ENCODE assay signal across 1 cellular context in the genomic region with DNA sequence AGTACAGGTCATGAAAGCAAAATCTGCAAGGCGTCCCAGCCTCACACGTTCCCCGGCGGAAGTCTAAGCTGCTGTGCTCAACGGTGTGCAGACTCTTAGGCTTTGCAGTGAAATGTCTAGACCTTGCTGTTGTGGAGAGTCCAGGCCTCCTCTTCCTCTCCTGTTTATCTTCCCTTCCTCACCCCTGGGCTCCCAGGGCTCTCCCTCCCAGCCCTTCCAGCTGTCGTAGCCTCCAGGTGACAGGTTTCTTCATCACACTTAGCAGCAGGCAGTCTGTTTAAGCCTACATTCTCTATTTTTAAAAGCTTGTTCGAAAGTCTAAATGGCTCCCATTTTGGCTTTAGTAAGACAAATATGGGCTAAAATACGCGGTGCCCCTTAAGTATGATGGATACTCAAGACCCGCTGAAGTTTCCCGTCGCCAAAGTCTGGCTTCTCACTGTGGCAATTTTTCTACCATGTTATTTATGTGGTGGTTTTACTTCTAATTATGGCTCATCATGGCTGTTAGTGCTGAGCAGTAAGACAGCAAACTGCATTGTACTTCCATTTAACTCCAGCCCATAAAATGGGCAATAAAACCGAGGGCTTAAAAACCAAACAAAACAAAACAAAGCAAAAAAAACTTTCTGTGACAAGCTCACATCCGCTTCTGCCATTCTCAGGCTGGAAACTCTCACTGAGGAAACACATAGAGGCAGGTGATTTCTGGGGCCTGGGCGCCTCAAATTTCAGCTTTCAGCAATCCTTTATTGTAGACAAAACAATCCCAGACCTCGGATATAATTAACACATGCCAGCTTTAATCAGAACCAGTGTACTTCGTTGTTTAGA.
TF ChIP-seq lines count a peak whose summit lies in the region.

No MANE protein-coding gene starts in this region.

TF ChIP-seq in HEK293, 187 proteins besides CTCF, POLR2A, EP300 and RAD21 (continued from another document):
- TF ChIP-seq, protein P1, sequence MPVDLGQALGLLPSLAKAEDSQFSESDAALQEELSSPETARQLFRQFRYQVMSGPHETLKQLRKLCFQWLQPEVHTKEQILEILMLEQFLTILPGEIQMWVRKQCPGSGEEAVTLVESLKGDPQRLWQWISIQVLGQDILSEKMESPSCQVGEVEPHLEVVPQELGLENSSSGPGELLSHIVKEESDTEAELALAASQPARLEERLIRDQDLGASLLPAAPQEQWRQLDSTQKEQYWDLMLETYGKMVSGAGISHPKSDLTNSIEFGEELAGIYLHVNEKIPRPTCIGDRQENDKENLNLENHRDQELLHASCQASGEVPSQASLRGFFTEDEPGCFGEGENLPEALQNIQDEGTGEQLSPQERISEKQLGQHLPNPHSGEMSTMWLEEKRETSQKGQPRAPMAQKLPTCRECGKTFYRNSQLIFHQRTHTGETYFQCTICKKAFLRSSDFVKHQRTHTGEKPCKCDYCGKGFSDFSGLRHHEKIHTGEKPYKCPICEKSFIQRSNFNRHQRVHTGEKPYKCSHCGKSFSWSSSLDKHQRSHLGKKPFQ (tag by site-specific recombination; IDR thresholded peaks at IDR 0.05): peak; percentile 69; the same call in 1 of the 2 replicates
- TF ChIP-seq GLI2 (tag by site-specific recombination; IDR thresholded peaks at IDR 0.05; ENCODE audit: borderline replicate concordance, low read depth): peak; percentile 85; the same call in 1 of the 2 replicates
- TF ChIP-seq ZNF843 (tag by site-specific recombination; IDR thresholded peaks at IDR 0.05): peak; percentile 97
- TF ChIP-seq ZNF747 (tag by site-specific recombination; IDR thresholded peaks at IDR 0.05): no peak
- TF ChIP-seq ZNF394 (tag by site-specific recombination; IDR thresholded peaks at IDR 0.05; ENCODE audit: borderline replicate concordance): peak; percentile 20; the same call in 1 of the 2 replicates
- peak; percentile 100 for TF ChIP-seq FEZF1 (tag by site-specific recombination; IDR thresholded peaks at IDR 0.05)
- TF ChIP-seq, protein P2, sequence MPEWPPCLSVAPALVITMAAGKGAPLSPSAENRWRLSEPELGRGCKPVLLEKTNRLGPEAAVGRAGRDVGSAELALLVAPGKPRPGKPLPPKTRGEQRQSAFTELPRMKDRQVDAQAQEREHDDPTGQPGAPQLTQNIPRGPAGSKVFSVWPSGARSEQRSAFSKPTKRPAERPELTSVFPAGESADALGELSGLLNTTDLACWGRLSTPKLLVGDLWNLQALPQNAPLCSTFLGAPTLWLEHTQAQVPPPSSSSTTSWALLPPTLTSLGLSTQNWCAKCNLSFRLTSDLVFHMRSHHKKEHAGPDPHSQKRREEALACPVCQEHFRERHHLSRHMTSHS (tag by site-specific recombination; IDR thresholded peaks at IDR 0.05): 0 out of 2 replicates have a peak, but pooled peaks have one; percentile 75
- TF ChIP-seq ZNF19 (tag by site-specific recombination; IDR thresholded peaks at IDR 0.05; ENCODE audit: low read depth): no peak
- TF ChIP-seq, protein P3, sequence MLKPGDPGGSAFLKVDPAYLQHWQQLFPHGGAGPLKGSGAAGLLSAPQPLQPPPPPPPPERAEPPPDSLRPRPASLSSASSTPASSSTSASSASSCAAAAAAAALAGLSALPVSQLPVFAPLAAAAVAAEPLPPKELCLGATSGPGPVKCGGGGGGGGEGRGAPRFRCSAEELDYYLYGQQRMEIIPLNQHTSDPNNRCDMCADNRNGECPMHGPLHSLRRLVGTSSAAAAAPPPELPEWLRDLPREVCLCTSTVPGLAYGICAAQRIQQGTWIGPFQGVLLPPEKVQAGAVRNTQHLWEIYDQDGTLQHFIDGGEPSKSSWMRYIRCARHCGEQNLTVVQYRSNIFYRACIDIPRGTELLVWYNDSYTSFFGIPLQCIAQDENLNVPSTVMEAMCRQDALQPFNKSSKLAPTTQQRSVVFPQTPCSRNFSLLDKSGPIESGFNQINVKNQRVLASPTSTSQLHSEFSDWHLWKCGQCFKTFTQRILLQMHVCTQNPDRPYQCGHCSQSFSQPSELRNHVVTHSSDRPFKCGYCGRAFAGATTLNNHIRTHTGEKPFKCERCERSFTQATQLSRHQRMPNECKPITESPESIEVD (tag by site-specific recombination; IDR thresholded peaks at IDR 0.05): peak; percentile 100
- TF ChIP-seq, protein P4, sequence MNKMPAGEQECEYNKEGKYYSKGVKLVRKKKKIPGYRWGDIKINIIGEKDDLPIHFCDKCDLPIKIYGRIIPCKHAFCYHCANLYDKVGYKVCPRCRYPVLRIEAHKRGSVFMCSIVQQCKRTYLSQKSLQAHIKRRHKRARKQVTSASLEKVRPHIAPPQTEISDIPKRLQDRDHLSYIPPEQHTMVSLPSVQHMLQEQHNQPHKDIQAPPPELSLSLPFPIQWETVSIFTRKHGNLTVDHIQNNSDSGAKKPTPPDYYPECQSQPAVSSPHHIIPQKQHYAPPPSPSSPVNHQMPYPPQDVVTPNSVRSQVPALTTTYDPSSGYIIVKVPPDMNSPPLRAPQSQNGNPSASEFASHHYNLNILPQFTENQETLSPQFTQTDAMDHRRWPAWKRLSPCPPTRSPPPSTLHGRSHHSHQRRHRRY (tag by site-specific recombination; IDR thresholded peaks at IDR 0.05): 0 out of 2 replicates have a peak, but pooled peaks have one; percentile 33
- TF ChIP-seq OSR2 (tag by site-specific recombination; IDR thresholded peaks at IDR 0.05): peak; percentile 96
- peak; percentile 33; the same call in 1 of the 2 replicates for TF ChIP-seq KLF16 (tag by site-specific recombination; IDR thresholded peaks at IDR 0.05)
- peak; percentile 84 for TF ChIP-seq ZIC2 (tag by site-specific recombination; IDR thresholded peaks at IDR 0.05)
- TF ChIP-seq ZNF341 (tag by site-specific recombination; IDR thresholded peaks at IDR 0.05; ENCODE audit: low read depth): peak; percentile 43
- no peak for TF ChIP-seq ZNF121 (tag by site-specific recombination; IDR thresholded peaks at IDR 0.05)
- TF ChIP-seq ZNF596 (tag by site-specific recombination; IDR thresholded peaks at IDR 0.05): peak; percentile 66; the same call in 1 of the 2 replicates
- TF ChIP-seq ZNF610 (tag by site-specific recombination; IDR thresholded peaks at IDR 0.05; ENCODE audit: borderline replicate concordance): peak; percentile 78
- peak; percentile 81 for TF ChIP-seq ZBTB8A (tag by site-specific recombination; IDR thresholded peaks at IDR 0.05)
- TF ChIP-seq, protein P5, sequence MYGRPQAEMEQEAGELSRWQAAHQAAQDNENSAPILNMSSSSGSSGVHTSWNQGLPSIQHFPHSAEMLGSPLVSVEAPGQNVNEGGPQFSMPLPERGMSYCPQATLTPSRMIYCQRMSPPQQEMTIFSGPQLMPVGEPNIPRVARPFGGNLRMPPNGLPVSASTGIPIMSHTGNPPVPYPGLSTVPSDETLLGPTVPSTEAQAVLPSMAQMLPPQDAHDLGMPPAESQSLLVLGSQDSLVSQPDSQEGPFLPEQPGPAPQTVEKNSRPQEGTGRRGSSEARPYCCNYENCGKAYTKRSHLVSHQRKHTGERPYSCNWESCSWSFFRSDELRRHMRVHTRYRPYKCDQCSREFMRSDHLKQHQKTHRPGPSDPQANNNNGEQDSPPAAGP (tag by site-specific recombination; IDR thresholded peaks at IDR 0.05): no peak
- no peak for TF ChIP-seq ZNF560 (tag by site-specific recombination; IDR thresholded peaks at IDR 0.05; ENCODE audit: borderline replicate concordance)
- TF ChIP-seq ZEB2 (tag by site-specific recombination; IDR thresholded peaks at IDR 0.05): peak; percentile 74; the same call in 1 of the 2 replicates
- TF ChIP-seq, protein P6, sequence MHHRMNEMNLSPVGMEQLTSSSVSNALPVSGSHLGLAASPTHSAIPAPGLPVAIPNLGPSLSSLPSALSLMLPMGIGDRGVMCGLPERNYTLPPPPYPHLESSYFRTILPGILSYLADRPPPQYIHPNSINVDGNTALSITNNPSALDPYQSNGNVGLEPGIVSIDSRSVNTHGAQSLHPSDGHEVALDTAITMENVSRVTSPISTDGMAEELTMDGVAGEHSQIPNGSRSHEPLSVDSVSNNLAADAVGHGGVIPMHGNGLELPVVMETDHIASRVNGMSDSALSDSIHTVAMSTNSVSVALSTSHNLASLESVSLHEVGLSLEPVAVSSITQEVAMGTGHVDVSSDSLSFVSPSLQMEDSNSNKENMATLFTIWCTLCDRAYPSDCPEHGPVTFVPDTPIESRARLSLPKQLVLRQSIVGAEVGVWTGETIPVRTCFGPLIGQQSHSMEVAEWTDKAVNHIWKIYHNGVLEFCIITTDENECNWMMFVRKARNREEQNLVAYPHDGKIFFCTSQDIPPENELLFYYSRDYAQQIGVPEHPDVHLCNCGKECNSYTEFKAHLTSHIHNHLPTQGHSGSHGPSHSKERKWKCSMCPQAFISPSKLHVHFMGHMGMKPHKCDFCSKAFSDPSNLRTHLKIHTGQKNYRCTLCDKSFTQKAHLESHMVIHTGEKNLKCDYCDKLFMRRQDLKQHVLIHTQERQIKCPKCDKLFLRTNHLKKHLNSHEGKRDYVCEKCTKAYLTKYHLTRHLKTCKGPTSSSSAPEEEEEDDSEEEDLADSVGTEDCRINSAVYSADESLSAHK (tag by site-specific recombination; IDR thresholded peaks at IDR 0.05): peak; percentile 94
- peak; percentile 53; the same call in 1 of the 2 replicates for TF ChIP-seq ZBTB17 (tag by site-specific recombination; IDR thresholded peaks at IDR 0.05)
- no peak for TF ChIP-seq ZNF548 (tag by site-specific recombination; IDR thresholded peaks at IDR 0.05)
- peak; percentile 83 for TF ChIP-seq ZNF24 (tag by site-specific recombination; IDR thresholded peaks at IDR 0.05)
- TF ChIP-seq, protein P7, sequence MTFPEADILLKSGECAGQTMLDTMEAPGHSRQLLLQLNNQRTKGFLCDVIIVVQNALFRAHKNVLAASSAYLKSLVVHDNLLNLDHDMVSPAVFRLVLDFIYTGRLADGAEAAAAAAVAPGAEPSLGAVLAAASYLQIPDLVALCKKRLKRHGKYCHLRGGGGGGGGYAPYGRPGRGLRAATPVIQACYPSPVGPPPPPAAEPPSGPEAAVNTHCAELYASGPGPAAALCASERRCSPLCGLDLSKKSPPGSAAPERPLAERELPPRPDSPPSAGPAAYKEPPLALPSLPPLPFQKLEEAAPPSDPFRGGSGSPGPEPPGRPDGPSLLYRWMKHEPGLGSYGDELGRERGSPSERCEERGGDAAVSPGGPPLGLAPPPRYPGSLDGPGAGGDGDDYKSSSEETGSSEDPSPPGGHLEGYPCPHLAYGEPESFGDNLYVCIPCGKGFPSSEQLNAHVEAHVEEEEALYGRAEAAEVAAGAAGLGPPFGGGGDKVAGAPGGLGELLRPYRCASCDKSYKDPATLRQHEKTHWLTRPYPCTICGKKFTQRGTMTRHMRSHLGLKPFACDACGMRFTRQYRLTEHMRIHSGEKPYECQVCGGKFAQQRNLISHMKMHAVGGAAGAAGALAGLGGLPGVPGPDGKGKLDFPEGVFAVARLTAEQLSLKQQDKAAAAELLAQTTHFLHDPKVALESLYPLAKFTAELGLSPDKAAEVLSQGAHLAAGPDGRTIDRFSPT (tag by site-specific recombination; IDR thresholded peaks at IDR 0.05): no peak
- 0 out of 2 replicates have a peak, but pooled peaks have one; percentile 27 for TF ChIP-seq ZSCAN16 (tag by site-specific recombination; IDR thresholded peaks at IDR 0.05)
- peak; percentile 71 for TF ChIP-seq ZXDB (tag by site-specific recombination; IDR thresholded peaks at IDR 0.05)
- no peak for TF ChIP-seq SP2 (tag by site-specific recombination; IDR thresholded peaks at IDR 0.05)
- TF ChIP-seq ZNF426 (tag by site-specific recombination; IDR thresholded peaks at IDR 0.05): no peak
TF ChIP-seq in HEK293: peak in this region for 54.
